Comparison of ENCODE assay signal across 21 cellular contexts in genomic region chr11:23520226-23520960, GRCh38.
A peak's percentile ranks its signal among the peaks of the same experiment; 100 is the strongest.
DNase-seq lines count a peak whose midpoint lies in the region; ATAC-seq, FAIRE-seq and TF ChIP-seq lines count a peak whose summit lies in the region.
"Had no signal": no experiment of that assay in that cellular context is flagged by ENCODE, and none has a peak within 500 bp of the region (broad histone marks: within the 10 kb centered on the region; RNA-seq: fewer than 3 reads in every experiment).

No MANE protein-coding gene starts in this region.

- no peak overlapping the region for H3K4me3 ChIP-seq in kidney (ENCODE audit: low read length in 2 of 2)
- H3K4me3 ChIP-seq: BLaER1, GM23338 had no signal

- no peak overlapping the region for H3K27ac Mint-ChIP-seq in stimulated activated effector memory CD8-positive, alpha-beta T cell treated with anti-CD3 and anti-CD28 coated beads, Interleukin-12 subunit alpha, Interleukin-12 subunit beta, amount 100 ng/mL, for 72 hours
- H3K27ac Mint-ChIP-seq in WTC11: no peak overlapping the region
- H3K27ac Mint-ChIP-seq: CD14-positive monocyte; CD4-positive, alpha-beta memory T cell; GM23338; HFFc6 had no signal

- CTCF ChIA-PET in WTC11 (lab: Charles Lee): no interaction called here

- FAIRE-seq in kidney (lab: Jason Lieb, UNC): no peak
- FAIRE-seq: GM12892, GM18507 had no signal

- H3K9ac ChIP-seq in kidney (ENCODE audit: low read length in 2 of 2): no peak overlapping the region
- H3K9ac ChIP-seq: BLaER1 had no signal

- no peak overlapping the region for H3K4me3 Mint-ChIP-seq in stimulated activated effector memory CD8-positive, alpha-beta T cell treated with anti-CD3 and anti-CD28 coated beads, Interleukin-12 subunit alpha, Interleukin-12 subunit beta, amount 100 ng/mL, for 72 hours
- no peak overlapping the region for H3K4me3 Mint-ChIP-seq in WTC11
- H3K4me3 Mint-ChIP-seq: CD14-positive monocyte; CD4-positive, alpha-beta memory T cell; GM23338; HFFc6 had no signal

- H3K4me1 Mint-ChIP-seq in stimulated activated effector memory CD8-positive, alpha-beta T cell treated with anti-CD3 and anti-CD28 coated beads, Interleukin-12 subunit alpha, Interleukin-12 subunit beta, amount 100 ng/mL, for 72 hours: no peaks in the 10 kb centered on the region
- H3K4me1 Mint-ChIP-seq in WTC11: peaks cover 16% of the 10 kb centered on the region
- H3K4me1 Mint-ChIP-seq: CD14-positive monocyte; CD4-positive, alpha-beta memory T cell had no signal

- no peak overlapping the region for H3K27ac ChIP-seq in kidney (ENCODE audit: low read depth in 2 of 2, low read length in 2 of 2)
- H3K27ac ChIP-seq: BLaER1, HL-60 had no signal

- no peaks in the 10 kb centered on the region for H3K9me3 ChIP-seq in kidney (ENCODE audit: control insufficient read depth in 1 of 2, low read length in 2 of 2)
- H3K9me3 ChIP-seq: BLaER1 had no signal

- no peaks in the 10 kb centered on the region for H3K27me3 Mint-ChIP-seq in WTC11 (ENCODE audit: low read depth)
- H3K27me3 Mint-ChIP-seq: CD4-positive, alpha-beta memory T cell had no signal

- H3K4me1 ChIP-seq in kidney (ENCODE audit: control insufficient read depth in 1 of 2, insufficient read depth in 1 of 2, low read depth in 1 of 2, low read length in 2 of 2): no peaks in the 10 kb centered on the region
- H3K4me1 ChIP-seq: BLaER1 had no signal

- H3K9me3 Mint-ChIP-seq in stimulated activated effector memory CD8-positive, alpha-beta T cell treated with anti-CD3 and anti-CD28 coated beads, Interleukin-12 subunit alpha, Interleukin-12 subunit beta, amount 100 ng/mL, for 72 hours: peaks cover 15% of the 10 kb centered on the region
- H3K9me3 Mint-ChIP-seq in WTC11: no peaks in the 10 kb centered on the region; the same call in 1 of the 2 replicates
- H3K9me3 Mint-ChIP-seq: GM23338, HFFc6 had no signal

- no peak for ATAC-seq in left ventricle myocardium superior
- ATAC-seq in left cardiac atrium: no peak
- ATAC-seq in stimulated activated effector memory CD8-positive, alpha-beta T cell treated with anti-CD3 and anti-CD28 coated beads, Interleukin-12 subunit alpha, Interleukin-12 subunit beta, amount 100 ng/mL, for 72 hours: peak; percentile 26
- no peak for ATAC-seq in WTC11
- ATAC-seq: GM23338, HCT116 had no signal

- no peaks in the 10 kb centered on the region for H3K36me3 ChIP-seq in kidney (ENCODE audit: control insufficient read depth in 1 of 2, insufficient read depth in 2 of 2, low read length in 2 of 2)
- H3K36me3 ChIP-seq: BLaER1 had no signal

- TF ChIP-seq CTCF in kidney (IDR thresholded peaks at IDR 0.05; ENCODE audit: borderline replicate concordance, extremely low read depth, insufficient read depth) (no peak), WTC11 (IDR thresholded peaks at IDR 0.05) (no peak)

- intact Hi-C loops in left ventricle myocardium superior (cut with micrococcal nuclease) (no loop called here), left cardiac atrium (cut with DNase I) (no loop called here), kidney (cut with DNase I) (no loop called here)

- POLR2A ChIA-PET in WTC11 (lab: Charles Lee): no interaction called here

- no peaks in the 10 kb centered on the region for H3K36me3 Mint-ChIP-seq in stimulated activated effector memory CD8-positive, alpha-beta T cell treated with anti-CD3 and anti-CD28 coated beads, Interleukin-12 subunit alpha, Interleukin-12 subunit beta, amount 100 ng/mL, for 72 hours
- no peaks in the 10 kb centered on the region for H3K36me3 Mint-ChIP-seq in WTC11
- H3K36me3 Mint-ChIP-seq: CD14-positive monocyte; CD4-positive, alpha-beta memory T cell had no signal

- DNase-seq in left ventricle myocardium superior: peak; percentile 8
- no peak for DNase-seq in left cardiac atrium
- DNase-seq in kidney: peak; percentile 61
- no peak for DNase-seq in stimulated activated effector memory CD8-positive, alpha-beta T cell treated with anti-CD3 and anti-CD28 coated beads, Interleukin-12 subunit alpha, Interleukin-12 subunit beta, amount 100 ng/mL, for 72 hours (ENCODE audit: low spot score in 2 of 2)
- DNase-seq in cortex of kidney (lab: John Stamatoyannopoulos, UW): no peak
- no peak for DNase-seq in WTC11 (ENCODE audit: low spot score)
- DNase-seq in NCI-H1417 (lab: John Stamatoyannopoulos, UW): no peak
- DNase-seq: 8988T; CD4-positive, alpha-beta memory T cell; DMS153; DMS79; GDM1; H7; HFFc6 had no signal

TF ChIP-seq in WTC11, 78 proteins besides CTCF, POLR2A, EP300 and RAD21:
- TF ChIP-seq ZNF671 (CRISPR knock-in tag; IDR thresholded peaks at IDR 0.05) (no peak), ELF4 (CRISPR knock-in tag; IDR thresholded peaks at IDR 0.05; ENCODE audit: low read depth) (no peak), TCF7 (CRISPR knock-in tag; IDR thresholded peaks at IDR 0.05; ENCODE audit: low read depth) (no peak), ZNF396 (CRISPR knock-in tag; IDR thresholded peaks at IDR 0.05; ENCODE audit: borderline replicate concordance) (no peak), ZNF219 (CRISPR knock-in tag; IDR thresholded peaks at IDR 0.05; ENCODE audit: borderline replicate concordance) (no peak), ETV6 (CRISPR knock-in tag; IDR thresholded peaks at IDR 0.05) (no peak), ATF1 (CRISPR knock-in tag; IDR thresholded peaks at IDR 0.05) (no peak), ZNF121 (CRISPR knock-in tag; IDR thresholded peaks at IDR 0.05) (no peak), NR2C2 (CRISPR knock-in tag; IDR thresholded peaks at IDR 0.05) (no peak), ZNF317 (CRISPR knock-in tag; IDR thresholded peaks at IDR 0.05; ENCODE audit: borderline replicate concordance, low read depth) (no peak), GRHL2 (CRISPR knock-in tag; IDR thresholded peaks at IDR 0.05; ENCODE audit: insufficient replicate concordance, severe bottlenecking) (no peak)

Comparison
In these comparisons a context has a peak if more than half of its experiments do, and no peak if none do; other contexts are left out.
1. DNase-seq: peak in left ventricle myocardium superior (single experiment) and kidney (single experiment); none in left cardiac atrium (single experiment), stimulated activated effector memory CD8-positive, alpha-beta T cell treated with anti-CD3 and anti-CD28 coated beads, Interleukin-12 subunit alpha, Interleukin-12 subunit beta, amount 100 ng/mL, for 72 hours (0 of 2), cortex of kidney (single experiment), WTC11 (single experiment) and NCI-H1417 (0 of 3).